In the genomic region with DNA sequence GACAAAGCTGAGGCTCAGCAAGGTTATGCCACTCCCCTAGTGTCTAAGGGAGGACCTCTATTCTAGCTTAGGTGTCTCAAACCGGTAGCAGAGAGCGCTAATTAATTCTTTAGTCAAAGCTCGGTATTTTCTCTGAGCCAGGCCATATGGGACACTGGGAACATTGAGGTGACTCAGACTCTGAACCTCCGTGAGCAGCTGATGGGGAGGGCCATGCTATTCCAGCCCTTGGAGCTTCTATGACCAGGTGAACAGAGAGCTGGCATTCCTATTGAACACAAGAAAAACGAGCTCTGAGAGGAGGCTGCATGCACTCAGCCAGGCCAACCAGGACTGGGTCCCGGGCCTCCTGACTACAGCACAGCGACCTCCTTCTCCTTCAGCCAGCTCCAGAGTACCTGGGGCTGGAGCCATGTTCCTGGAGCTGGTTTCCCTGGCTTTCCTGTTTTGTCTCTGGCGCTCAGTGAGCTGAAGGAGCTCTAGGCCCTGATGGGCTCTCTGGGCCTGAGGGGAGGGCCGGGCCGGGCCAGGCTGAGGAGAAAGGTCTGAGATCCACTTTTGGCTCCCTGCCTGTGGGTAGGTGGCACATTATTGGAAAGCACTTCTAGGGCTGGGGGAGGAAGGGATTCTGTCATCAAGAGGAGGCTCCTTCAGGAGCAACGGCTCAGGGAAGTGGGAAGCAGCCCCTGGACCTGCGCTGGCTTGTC, we compare ENCODE assay signal across 12 cellular contexts. TPM values are rescaled to one million over a fixed set of nuclear protein-coding genes. Genes with fewer than 3 reads are reported as not detected.
DNase-seq lines count a peak whose midpoint lies in the region; ATAC-seq and TF ChIP-seq lines count a peak whose summit lies in the region.
"Had no signal": no experiment of that assay in that cellular context is flagged by ENCODE, and none has a peak within 500 bp of the region (broad histone marks: within the 10 kb centered on the region; RNA-seq: fewer than 3 reads in every experiment).

No MANE protein-coding gene starts in this region.

- H3K4me3 ChIP-seq in RWPE2 (ENCODE audit: severe bottlenecking) (no peak overlapping the region), coronary artery (no peak overlapping the region), mucosa of stomach (ENCODE audit: low read length) (no peak overlapping the region), tibial artery (no peak overlapping the region)

- peaks cover 9% of the 10 kb centered on the region for H3K36me3 Mint-ChIP-seq in activated CD4-positive, alpha-beta memory T cell treated with anti-CD3 and anti-CD28 coated beads for 36 hours
- H3K36me3 Mint-ChIP-seq in activated CD8-positive, alpha-beta T cell treated with anti-CD3 and anti-CD28 coated beads for 36 hours (ENCODE audit: low read depth) = peaks cover 14% of the 10 kb centered on the region

- H3K9me3 ChIP-seq in RWPE2 (ENCODE audit: severe bottlenecking) (no peaks in the 10 kb centered on the region), mucosa of stomach (ENCODE audit: control insufficient read depth, low read length) (no peaks in the 10 kb centered on the region), tibial artery (no peaks in the 10 kb centered on the region)

- peak; percentile 67 for ATAC-seq in RWPE2 (ENCODE audit: low read depth)
- no peak for ATAC-seq in activated CD8-positive, alpha-beta T cell treated with anti-CD3 and anti-CD28 coated beads for 36 hours
- ATAC-seq: HCT116, Panc1 had no signal

- peaks cover 14% of the 10 kb centered on the region for H3K36me3 ChIP-seq in RWPE2 (ENCODE audit: low read depth)
- H3K36me3 ChIP-seq in mucosa of stomach (ENCODE audit: control insufficient read depth, insufficient read depth, low read length) = peaks cover 14% of the 10 kb centered on the region
- H3K36me3 ChIP-seq in tibial artery = peaks cover 5 to 11% (median 6%) of the 10 kb centered on the region in 3 donors

- H3K27ac Mint-ChIP-seq in activated CD4-positive, alpha-beta memory T cell treated with anti-CD3 and anti-CD28 coated beads for 36 hours = no peak overlapping the region
- no peak overlapping the region for H3K27ac Mint-ChIP-seq in activated CD8-positive, alpha-beta T cell treated with anti-CD3 and anti-CD28 coated beads for 36 hours
- H3K27ac Mint-ChIP-seq: activated naive CD4-positive, alpha-beta T cell treated with anti-CD3 and anti-CD28 coated beads for 36 hours had no signal

- peaks cover 27% of the 10 kb centered on the region for H3K4me1 Mint-ChIP-seq in activated CD4-positive, alpha-beta memory T cell treated with anti-CD3 and anti-CD28 coated beads for 36 hours (ENCODE audit: low read depth)
- H3K4me1 Mint-ChIP-seq in activated CD8-positive, alpha-beta T cell treated with anti-CD3 and anti-CD28 coated beads for 36 hours (ENCODE audit: low read depth) = peaks cover 35% of the 10 kb centered on the region

- H3K4me1 ChIP-seq in RWPE2 (ENCODE audit: insufficient read depth, poor library complexity, severe bottlenecking) (peaks cover 20% of the 10 kb centered on the region), mucosa of stomach (ENCODE audit: control insufficient read depth, insufficient read depth, low read length) (peaks cover 91% of the 10 kb centered on the region), tibial artery (peaks cover 0 to 72% (median 59%) of the 10 kb centered on the region in 4 donors)

- no peak for TF ChIP-seq CTCF in RWPE2 (IDR thresholded peaks at IDR 0.05; ENCODE audit: poor library complexity, severe bottlenecking)
- TF ChIP-seq CTCF in coronary artery (IDR thresholded peaks at IDR 0.05) = no peak
- no peak for TF ChIP-seq CTCF in tibial artery (IDR thresholded peaks at IDR 0.05)
- no peak for TF ChIP-seq CTCF in activated CD8-positive, alpha-beta T cell treated with anti-CD3 and anti-CD28 coated beads for 36 hours (IDR thresholded peaks at IDR 0.05)

- no peaks in the 10 kb centered on the region for H3K27me3 Mint-ChIP-seq in activated CD4-positive, alpha-beta memory T cell treated with anti-CD3 and anti-CD28 coated beads for 36 hours
- no peaks in the 10 kb centered on the region for H3K27me3 Mint-ChIP-seq in activated CD8-positive, alpha-beta T cell treated with anti-CD3 and anti-CD28 coated beads for 36 hours

- intact Hi-C loops in tibial artery (cut with DNase I; ENCODE audit: low total_unique reads) = loop anchor here (5.0 kb wide), 1 partner anchor 34 kb away; no protein-coding TSS in a partner anchor
- intact Hi-C loops in activated CD4-positive, alpha-beta memory T cell treated with anti-CD3 and anti-CD28 coated beads for 36 hours (cut with micrococcal nuclease) = no loop called here
- intact Hi-C loops in activated CD8-positive, alpha-beta T cell treated with anti-CD3 and anti-CD28 coated beads for 36 hours (cut with micrococcal nuclease) = no loop called here

- H3K9me3 Mint-ChIP-seq in activated CD4-positive, alpha-beta memory T cell treated with anti-CD3 and anti-CD28 coated beads for 36 hours = no peaks in the 10 kb centered on the region
- H3K9me3 Mint-ChIP-seq in activated CD8-positive, alpha-beta T cell treated with anti-CD3 and anti-CD28 coated beads for 36 hours = no peaks in the 10 kb centered on the region
- H3K9me3 Mint-ChIP-seq: activated naive CD4-positive, alpha-beta T cell treated with anti-CD3 and anti-CD28 coated beads for 36 hours had no signal

- no peak for DNase-seq in RWPE2 (ENCODE audit: low spot score)
- no peak for DNase-seq in coronary artery (ENCODE audit: low spot score)
- no peak for DNase-seq in tibial artery
- DNase-seq in activated CD4-positive, alpha-beta memory T cell treated with anti-CD3 and anti-CD28 coated beads for 36 hours = no peak
- DNase-seq in activated CD8-positive, alpha-beta T cell treated with anti-CD3 and anti-CD28 coated beads for 36 hours = no peak
- DNase-seq in NCI-H1092 treated with DMSO at 0.1 percent for 48 hours (lab: John Stamatoyannopoulos, UW) = no peak
- DNase-seq: activated CD4-positive, alpha-beta T cell treated with anti-CD3 and anti-CD28 coated beads for 1 hour; activated naive CD4-positive, alpha-beta T cell treated with anti-CD3 and anti-CD28 coated beads for 36 hours; NCI-H187 had no signal

- POLR2A ChIA-PET in activated CD4-positive, alpha-beta memory T cell treated with anti-CD3 and anti-CD28 coated beads for 36 hours (lab: Charles Lee) = no interaction called here
- POLR2A ChIA-PET in activated CD8-positive, alpha-beta T cell treated with anti-CD3 and anti-CD28 coated beads for 36 hours (lab: Charles Lee) = interaction anchor here (0.8 to 1.7 kb wide), 4 partner anchors 18 to 37 kb away, joined by 3 to 9 read pairs (median 3); a partner anchor contains a TSS

- H3K9ac ChIP-seq in mucosa of stomach (ENCODE audit: low read length) = peak overlapping the region; percentile 26

- CTCF ChIA-PET in activated CD4-positive, alpha-beta memory T cell treated with anti-CD3 and anti-CD28 coated beads for 36 hours (lab: Charles Lee) = interaction anchor here (1.1 to 2.6 kb wide), 6 partner anchors 15 to 183 kb away, joined by 3 to 17 read pairs (median 4); a partner anchor contains a TSS
- CTCF ChIA-PET in activated CD8-positive, alpha-beta T cell treated with anti-CD3 and anti-CD28 coated beads for 36 hours (lab: Charles Lee) = interaction anchor here (0.7 to 0.9 kb wide), 2 partner anchors 16 to 74 kb away, joined by 3 read pairs; no protein-coding TSS in a partner anchor

- H3K27me3 ChIP-seq in RWPE2 (ENCODE audit: insufficient read depth, poor library complexity, severe bottlenecking) (no peaks in the 10 kb centered on the region), mucosa of stomach (ENCODE audit: control insufficient read depth, insufficient read depth, low read length) (no peaks in the 10 kb centered on the region), tibial artery (no peaks in the 10 kb centered on the region)

- H3K27ac ChIP-seq in RWPE2 (ENCODE audit: poor library complexity, severe bottlenecking) (peak overlapping the region; percentile 34), coronary artery (peak overlapping the region; percentile 77 to 96), tibial artery (peak overlapping the region; percentile 85 to 91)

- H3K4me3 Mint-ChIP-seq in activated CD4-positive, alpha-beta memory T cell treated with anti-CD3 and anti-CD28 coated beads for 36 hours = no peak overlapping the region
- no peak overlapping the region for H3K4me3 Mint-ChIP-seq in activated CD8-positive, alpha-beta T cell treated with anti-CD3 and anti-CD28 coated beads for 36 hours
- H3K4me3 Mint-ChIP-seq: activated naive CD4-positive, alpha-beta T cell treated with anti-CD3 and anti-CD28 coated beads for 36 hours had no signal

RNA-seq across cellular contexts. Expression of a gene that starts 37.0 kb away (rescaled TPM):
- total RNA-seq in activated CD4-positive, alpha-beta memory T cell treated with anti-CD3 and anti-CD28 coated beads for 36 hours = 10 to 100 TPM; 16.0 to 17.8 TPM
- 10 to 100 TPM; 14.8 to 15.3 TPM for total RNA-seq in activated CD8-positive, alpha-beta T cell treated with anti-CD3 and anti-CD28 coated beads for 36 hours

Comparison
In these comparisons a context has a peak if more than half of its experiments do, and no peak if none do; other contexts are left out.
1. H3K27ac ChIP-seq: peak in every context shown above with its lines; median percentile 88 in tibial artery; 86 in coronary artery; 34 in RWPE2.